ENCODE assay signal across 9 cellular contexts in the genomic region with DNA sequence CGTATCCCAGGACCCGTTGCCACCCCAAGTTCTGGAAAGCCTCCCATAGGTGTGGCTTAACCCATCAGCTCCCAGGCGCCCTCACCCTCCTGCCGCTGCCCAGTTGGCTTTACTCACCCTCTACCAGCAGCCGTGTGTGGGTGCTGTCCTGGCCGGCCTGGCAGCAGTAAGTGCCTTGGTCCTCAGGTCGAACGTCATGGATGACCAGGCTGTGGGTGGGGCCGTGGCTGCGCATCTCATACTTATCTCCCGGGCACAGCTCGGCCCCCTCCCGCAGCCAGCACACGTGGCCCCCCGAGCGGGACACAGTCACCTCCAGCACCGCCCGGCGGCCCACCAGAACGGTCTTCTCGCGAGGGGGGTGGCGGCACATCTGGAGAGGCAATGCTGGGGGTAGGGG. TPM values are rescaled to one million over a fixed set of nuclear protein-coding genes. Genes with fewer than 3 reads are reported as not detected.
DNase-seq lines count a peak whose midpoint lies in the region; ATAC-seq and TF ChIP-seq lines count a peak whose summit lies in the region.
"Had no signal": no experiment of that assay in that cellular context is flagged by ENCODE, and none has a peak within 500 bp of the region (broad histone marks: within the 10 kb centered on the region; RNA-seq: fewer than 3 reads in every experiment).

No MANE protein-coding gene starts in this region.

- H3K9ac ChIP-seq in KMS-11 = no peak overlapping the region

- no peaks in the 10 kb centered on the region for H3K79me2 ChIP-seq in KMS-11 (ENCODE audit: insufficient read depth, low read depth)

- H3K27ac Mint-ChIP-seq in mesothelial cell of epicardium = no peak overlapping the region

- H3K4me3 ChIP-seq in BE2C (ENCODE audit: low read depth, low read length) = peak overlapping the region; percentile 72
- no peak overlapping the region for H3K4me3 ChIP-seq in KMS-11 (IDR thresholded peaks at IDR 0.05; ENCODE audit: insufficient read depth, low read depth, low read length)

- peaks cover 5% of the 10 kb centered on the region; the same call in 1 of the 2 replicates for H3K4me1 ChIP-seq in BE2C
- no peaks in the 10 kb centered on the region for H3K4me1 ChIP-seq in KMS-11 (ENCODE audit: low read depth, poor library complexity, severe bottlenecking)

- H3K9me3 Mint-ChIP-seq in mesothelial cell of epicardium = no peaks in the 10 kb centered on the region

- peak overlapping the region; percentile 65 for H3K4me2 ChIP-seq in KMS-11

- H3K27me3 Mint-ChIP-seq in mesothelial cell of epicardium (ENCODE audit: low read depth) = peaks cover 13% of the 10 kb centered on the region

- H3K36me3 ChIP-seq in BE2C (peaks cover 5% of the 10 kb centered on the region), KMS-11 (ENCODE audit: insufficient read depth) (no peaks in the 10 kb centered on the region)

- no peak overlapping the region for H3K27ac ChIP-seq in KMS-11

- TF ChIP-seq CTCF in BE2C (IDR thresholded peaks at IDR 0.05; ENCODE audit: low read depth, low read length) (no peak), KMS-11 (conservative IDR thresholded peaks at IDR 0.05; ENCODE audit: low read depth, low read length) (no peak), mesothelial cell of epicardium (IDR thresholded peaks at IDR 0.05; ENCODE audit: unreplicated experiment) (no peak)

- no peak overlapping the region for H2AFZ ChIP-seq in KMS-11 (ENCODE audit: low read depth)

- no peak for ATAC-seq in Right ventricle myocardium superior (ENCODE audit: poor library complexity)
- no peak for ATAC-seq in GM18519 (IDR thresholded peaks at IDR 0.05; ENCODE audit: low FRiP score, unreplicated experiment)

- peaks cover 9% of the 10 kb centered on the region for H3K4me1 Mint-ChIP-seq in mesothelial cell of epicardium

- H3K27me3 ChIP-seq in BE2C (no peaks in the 10 kb centered on the region), KMS-11 (ENCODE audit: insufficient read depth, low read depth) (peaks cover 84% of the 10 kb centered on the region)

- no peaks in the 10 kb centered on the region for H3K9me3 ChIP-seq in BE2C

- intact Hi-C loops in Right ventricle myocardium superior (cut with DNase I) = no loop called here

- peak overlapping the region; percentile 76 for H3K4me3 Mint-ChIP-seq in mesothelial cell of epicardium

- peaks cover 16% of the 10 kb centered on the region for H3K36me3 Mint-ChIP-seq in mesothelial cell of epicardium

- H4K20me1 ChIP-seq in KMS-11 (ENCODE audit: insufficient read depth) = no peaks in the 10 kb centered on the region

- DNase-seq in BE2C (peak; percentile 76), cerebellum (ENCODE audit: low spot score) (peak; percentile 66), mesothelial cell of epicardium (ENCODE audit: low spot score in 2 of 2, unreplicated experiment in 2 of 2) (no peak), SW480 (ENCODE audit: low spot score) (no peak), NOMO-1 treated with DMSO at 0.1 percent for 48 hours (lab: John Stamatoyannopoulos, UW; ENCODE audit: unreplicated experiment) (no peak), Right ventricle myocardium superior (no peak)
- DNase-seq: SIG-M5 had no signal

RNA-seq across cellular contexts. Expression of a gene that starts 7.6 kb away (rescaled TPM):
- polyA plus RNA-seq in BE2C (2012; ENCODE audit: insufficient read depth, insufficient read length, low read depth) = 110 TPM
- 13.0 TPM for total RNA-seq in cerebellum
- total RNA-seq in mesothelial cell of epicardium = 3.6 to 4.0 TPM (median 3.7 TPM) in 3 replicates
- 2.6 TPM for total RNA-seq in Right ventricle myocardium superior

RNA-seq across cellular contexts. Expression of a gene that starts 7.8 kb away (rescaled TPM):
- 304 TPM for polyA plus RNA-seq in BE2C (2012; ENCODE audit: insufficient read depth, insufficient read length, low read depth)
- total RNA-seq in cerebellum = 21.4 TPM
- total RNA-seq in mesothelial cell of epicardium = 78.1 to 81.0 TPM (median 78.5 TPM) in 3 replicates
- total RNA-seq in Right ventricle myocardium superior = 85.9 TPM

RNA-seq across cellular contexts. Expression of a gene that starts 19.9 kb away (rescaled TPM):
- 340 TPM for polyA plus RNA-seq in BE2C (2012; ENCODE audit: insufficient read depth, insufficient read length, low read depth)
- 43.1 TPM for total RNA-seq in cerebellum
- 307 to 319 TPM (median 316 TPM) in 3 replicates for total RNA-seq in mesothelial cell of epicardium
- total RNA-seq in Right ventricle myocardium superior = 165 TPM

RNA-seq across cellular contexts. Expression of a gene that starts 20.7 kb away (rescaled TPM):
- polyA plus RNA-seq in BE2C (2012; ENCODE audit: insufficient read depth, insufficient read length, low read depth) = 7.7 TPM
- total RNA-seq in cerebellum (0.54 TPM), mesothelial cell of epicardium (3.0 to 3.7 TPM (median 3.6 TPM) in 3 replicates), Right ventricle myocardium superior (2.6 TPM)

RNA-seq across cellular contexts. Expression of a gene that starts 37.1 kb away (rescaled TPM):
- 116 TPM for polyA plus RNA-seq in BE2C (2012; ENCODE audit: insufficient read depth, insufficient read length, low read depth)
- 1.7 TPM for total RNA-seq in cerebellum
- 0.98 to 1.4 TPM (median 1.1 TPM) in 3 replicates for total RNA-seq in mesothelial cell of epicardium
- total RNA-seq in Right ventricle myocardium superior = not detected

Comparison
In these comparisons a context has a peak if more than half of its experiments do, and no peak if none do; other contexts are left out.
1. DNase-seq: peak in BE2C (single experiment) and cerebellum (single experiment); none in mesothelial cell of epicardium (0 of 2), SW480 (single experiment), NOMO-1 treated with DMSO at 0.1 percent for 48 hours (single experiment) and Right ventricle myocardium superior (single experiment).